Comparison of ENCODE assay signal across 8 cellular contexts in genomic region chr18:9333441-9334350, GRCh38. TPM values are rescaled to one million over a fixed set of nuclear protein-coding genes. Genes with fewer than 3 reads are reported as not detected.
DNase-seq lines count a peak whose midpoint lies in the region; ATAC-seq and TF ChIP-seq lines count a peak whose summit lies in the region.

No MANE protein-coding gene starts in this region.

- H3K36me3 ChIP-seq in SJSA1 (peaks cover 26% of the 10 kb centered on the region), mucosa of stomach (ENCODE audit: control insufficient read depth, insufficient read depth, low read length) (no peaks in the 10 kb centered on the region), uterus (no peaks in the 10 kb centered on the region)

- intact Hi-C loops in Right ventricle myocardium inferior (cut with DNase I), result loop anchor here (2.0 to 10.0 kb wide), 3 partner anchors 141 to 256 kb away; partner anchors contain the start of gene RALBP1
- intact Hi-C loops in cardiac septum (cut with DNase I), result loop anchor here (10.0 kb wide), 2 partner anchors 141 to 229 kb away; partner anchors contain the start of genes NDUFV2 and RALBP1
- intact Hi-C loops in uterus (cut with DNase I; ENCODE audit: low total_unique reads), result no loop called here

- H3K27ac ChIP-seq in SJSA1, result peak overlapping the region; percentile 58
- H3K27ac ChIP-seq in uterus, result peak overlapping the region; percentile 70 to 91

- H3K27me3 ChIP-seq in SJSA1 (replicated peaks), result no peaks in the 10 kb centered on the region
- H3K27me3 ChIP-seq in mucosa of stomach (ENCODE audit: control insufficient read depth, insufficient read depth, low read length), result no peaks in the 10 kb centered on the region
- no peaks in the 10 kb centered on the region for H3K27me3 ChIP-seq in uterus

- H3K4me1 ChIP-seq in SJSA1 (replicated peaks) (peaks cover 24% of the 10 kb centered on the region), mucosa of stomach (ENCODE audit: control insufficient read depth, insufficient read depth, low read length) (peaks cover 5% of the 10 kb centered on the region), uterus (no peaks in the 10 kb centered on the region)

- TF ChIP-seq POLR2A in uterus (IDR thresholded peaks at IDR 0.05), result no peak

- TF ChIP-seq CTCF in uterus (IDR thresholded peaks at IDR 0.05), result no peak

- DNase-seq in Right ventricle myocardium inferior (ENCODE audit: missing footprints) (peak; percentile 72), cardiac septum (ENCODE audit: low spot score) (no peak), SJSA1 (ENCODE audit: low read depth in 1 of 2, low spot score in 2 of 2) (peak in 1 of 2 experiments; percentile 92), uterus (peak; percentile 15 to 20), cortex of kidney (lab: John Stamatoyannopoulos, UW) (no peak)
- peak; percentile 36 for DNase-seq in effector CD8-positive, alpha-beta T cell (lab: John Stamatoyannopoulos, UW)

- H3K9ac ChIP-seq in mucosa of stomach (ENCODE audit: low read length), result peak overlapping the region; percentile 76

- H3K9me3 ChIP-seq in SJSA1 (replicated peaks) (no peaks in the 10 kb centered on the region), mucosa of stomach (ENCODE audit: control insufficient read depth, low read length) (no peaks in the 10 kb centered on the region), uterus (no peaks in the 10 kb centered on the region)

- H3K4me3 ChIP-seq in SJSA1, result peak overlapping the region; percentile 90
- peak overlapping the region; percentile 93 for H3K4me3 ChIP-seq in mucosa of stomach (ENCODE audit: low read length)
- peak overlapping the region; percentile 45 to 81 for H3K4me3 ChIP-seq in uterus

- peak; percentile 55 for ATAC-seq in Right ventricle myocardium inferior
- ATAC-seq in HG02938 (IDR thresholded peaks at IDR 0.05; ENCODE audit: unreplicated experiment), result peak; percentile 36

RNA-seq across cellular contexts. Expression of gene TWSG1, which starts 0.9 kb away (rescaled TPM):
- total RNA-seq in Right ventricle myocardium inferior, result 9.8 TPM
- 19.2 TPM for total RNA-seq in cardiac septum
- 110 and 153 TPM in 2 replicates for total RNA-seq in SJSA1 (2014; rRNA removed; shearing (Covaris generic))
- total RNA-seq in uterus, result 100 to 1,000 TPM in 1 of 4 donors, 10 to 100 TPM in 3; 47.6 to 198 (median 61.0) TPM

Comparison
In these comparisons a context has a peak if more than half of its experiments do, and no peak if none do; other contexts are left out.
1. DNase-seq: peak in Right ventricle myocardium inferior (single experiment), effector CD8-positive, alpha-beta T cell (single experiment) and uterus (2 of 2); none in cardiac septum (single experiment) and cortex of kidney (single experiment).
2. Peak in every context shown above with its lines, with median percentiles within 50 percentile points of each other: H3K4me3 ChIP-seq.